Comparison of ENCODE assay signal across 17 cellular contexts in the genomic region with DNA sequence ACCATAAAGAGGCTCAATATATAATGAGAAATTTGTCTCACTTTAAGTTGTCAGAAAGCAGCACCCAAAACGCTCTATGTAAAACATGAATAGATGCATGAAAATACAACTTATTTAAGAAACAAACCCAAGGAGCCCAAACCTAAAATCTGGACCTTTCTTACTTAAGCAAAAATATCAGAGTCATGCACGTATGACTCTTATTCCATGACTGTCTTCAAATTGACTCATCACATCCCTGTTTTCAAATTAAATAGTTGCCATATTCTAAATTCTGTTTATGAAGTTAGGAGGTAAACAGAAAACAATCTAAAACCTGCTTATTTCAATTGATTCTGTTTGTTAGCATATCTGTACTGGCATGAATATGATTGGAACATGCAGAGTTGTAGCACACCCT. TPM values are rescaled to one million over a fixed set of nuclear protein-coding genes. Genes with fewer than 3 reads are reported as not detected.
DNase-seq lines count a peak whose midpoint lies in the region; ATAC-seq and TF ChIP-seq lines count a peak whose summit lies in the region.
"Had no signal": no experiment of that assay in that cellular context is flagged by ENCODE, and none has a peak within 500 bp of the region (broad histone marks: within the 10 kb centered on the region; RNA-seq: fewer than 3 reads in every experiment).

No MANE protein-coding gene starts in this region.

- H3K79me2 ChIP-seq in OCI-LY3 (ENCODE audit: low read length) = no peaks in the 10 kb centered on the region

- no peak for ATAC-seq in GM21367 (IDR thresholded peaks at IDR 0.05; ENCODE audit: unreplicated experiment)

- peaks cover 22% of the 10 kb centered on the region for H3K4me1 Mint-ChIP-seq in activated T-cell treated with anti-CD3 and anti-CD28 coated beads, Interleukin-2, amount 50 U/mL, for 24 hours (ENCODE audit: low read depth)
- peaks cover 23% of the 10 kb centered on the region for H3K4me1 Mint-ChIP-seq in chondrocyte (ENCODE audit: low read depth)
- no peaks in the 10 kb centered on the region for H3K4me1 Mint-ChIP-seq in glutamatergic neuron (ENCODE audit: low read depth, unreplicated experiment)

- H3K27ac Mint-ChIP-seq in activated T-cell treated with anti-CD3 and anti-CD28 coated beads, Interleukin-2, amount 50 U/mL, for 24 hours = peak overlapping the region; percentile 58
- H3K27ac Mint-ChIP-seq in chondrocyte (ENCODE audit: unreplicated experiment) (peak overlapping the region; percentile 24), glutamatergic neuron (ENCODE audit: unreplicated experiment) (no peak overlapping the region)

- 0 out of 2 replicates have a peak overlapping the region, but pooled peaks have one; percentile 54 for H2AFZ ChIP-seq in OCI-LY3 (ENCODE audit: low read depth, low read length)

- peak overlapping the region; percentile 33 for H3K4me2 ChIP-seq in OCI-LY3 (ENCODE audit: low read length)

- no peaks in the 10 kb centered on the region for H4K20me1 ChIP-seq in OCI-LY3 (ENCODE audit: insufficient read depth, low read length)

- TF ChIP-seq CTCF in OCI-LY3 (IDR thresholded peaks at IDR 0.05; ENCODE audit: low read depth, low read length) (no peak), chondrocyte (IDR thresholded peaks at IDR 0.05) (no peak), glutamatergic neuron (IDR thresholded peaks at IDR 0.05; ENCODE audit: partially characterized antibody, unreplicated experiment) (no peak)

- no peaks in the 10 kb centered on the region for H3K9me3 Mint-ChIP-seq in activated T-cell treated with anti-CD3 and anti-CD28 coated beads, Interleukin-2, amount 50 U/mL, for 24 hours
- H3K9me3 Mint-ChIP-seq in chondrocyte (ENCODE audit: low read depth) = no peaks in the 10 kb centered on the region
- H3K9me3 Mint-ChIP-seq in glutamatergic neuron (ENCODE audit: unreplicated experiment) = no peaks in the 10 kb centered on the region
- H3K9me3 Mint-ChIP-seq: IgD-negative memory B cell had no signal

- no peaks in the 10 kb centered on the region for H3K9me3 ChIP-seq in OCI-LY3 (ENCODE audit: insufficient read depth, low read length)
- H3K9me3 ChIP-seq: prostate gland, upper lobe of right lung had no signal

- H3K27me3 Mint-ChIP-seq in activated T-cell treated with anti-CD3 and anti-CD28 coated beads, Interleukin-2, amount 50 U/mL, for 24 hours = no peaks in the 10 kb centered on the region
- H3K27me3 Mint-ChIP-seq in chondrocyte (ENCODE audit: low read depth) (no peaks in the 10 kb centered on the region), glutamatergic neuron (ENCODE audit: unreplicated experiment) (no peaks in the 10 kb centered on the region)
- H3K27me3 Mint-ChIP-seq: IgD-negative memory B cell had no signal

- H3K4me3 ChIP-seq in OCI-LY3 (ENCODE audit: low read length) = peak overlapping the region; percentile 54
- H3K4me3 ChIP-seq: prostate gland, upper lobe of right lung had no signal

- peaks cover 12% of the 10 kb centered on the region; the same call in 1 of the 2 replicates for H3K4me1 ChIP-seq in OCI-LY3 (ENCODE audit: low read length)
- H3K4me1 ChIP-seq: prostate gland had no signal

- no peaks in the 10 kb centered on the region for H3K27me3 ChIP-seq in OCI-LY3 (ENCODE audit: low read depth, low read length)
- H3K27me3 ChIP-seq: upper lobe of right lung had no signal

- no peak overlapping the region for H3K27ac ChIP-seq in OCI-LY3 (ENCODE audit: low read length)
- H3K27ac ChIP-seq: prostate gland, upper lobe of right lung, WERI-Rb-1 had no signal

- no peaks in the 10 kb centered on the region for H3K36me3 Mint-ChIP-seq in activated T-cell treated with anti-CD3 and anti-CD28 coated beads, Interleukin-2, amount 50 U/mL, for 24 hours (ENCODE audit: low read depth)
- H3K36me3 Mint-ChIP-seq in chondrocyte (ENCODE audit: low read depth) (no peaks in the 10 kb centered on the region), glutamatergic neuron (ENCODE audit: unreplicated experiment) (no peaks in the 10 kb centered on the region)
- H3K36me3 Mint-ChIP-seq: IgD-negative memory B cell had no signal

- H3K36me3 ChIP-seq in OCI-LY3 (replicated peaks; ENCODE audit: low read depth, low read length) = no peaks in the 10 kb centered on the region
- H3K36me3 ChIP-seq: prostate gland, upper lobe of right lung, WERI-Rb-1 had no signal

- no peak overlapping the region for H3K9ac ChIP-seq in OCI-LY3 (ENCODE audit: low read length)

- H3K4me3 Mint-ChIP-seq in activated T-cell treated with anti-CD3 and anti-CD28 coated beads, Interleukin-2, amount 50 U/mL, for 24 hours = no peak overlapping the region
- H3K4me3 Mint-ChIP-seq in chondrocyte (ENCODE audit: unreplicated experiment) (no peak overlapping the region), glutamatergic neuron (ENCODE audit: unreplicated experiment) (no peak overlapping the region)

- DNase-seq in activated T-cell treated with anti-CD3 and anti-CD28 coated beads, Interleukin-2, amount 50 U/mL, for 24 hours = no peak
- DNase-seq in activated T-cell treated with anti-CD3 and anti-CD28 coated beads, Interleukin-2, amount 50 U/mL, for 1 hour = no peak
- no peak for DNase-seq in chondrocyte (ENCODE audit: low spot score)
- peak; percentile 10 for DNase-seq in renal cortical epithelial cell (ENCODE audit: low read depth)
- no peak for DNase-seq in glutamatergic neuron
- no peak for DNase-seq in SHP77 treated with DMSO at 0.1 percent for 48 hours (lab: John Stamatoyannopoulos, UW)
- DNase-seq: dermis blood vessel endothelial cell; DMS 273 treated with DMSO at 0.1 percent for 48 hours; NCI-H187; SIG-M5; stimulated activated CD4-positive, alpha-beta T cell treated with anti-CD3 and anti-CD28 coated beads, Interleukin-1b, Interleukin-23, amount 100 ng/mL, for 48 hours; upper lobe of right lung; WERI-Rb-1 had no signal

RNA-seq across cellular contexts. Expression of a gene that starts 42.2 kb away (rescaled TPM):
- total RNA-seq in chondrocyte (22.4 to 31.3 TPM (median 28.7 TPM) in 3 replicates), renal cortical epithelial cell (13.2 and 13.4 TPM in 2 replicates), glutamatergic neuron (ENCODE audit: unreplicated experiment) (31.9 TPM)
